ENCODE assay signal across 27 cellular contexts in the genomic region with DNA sequence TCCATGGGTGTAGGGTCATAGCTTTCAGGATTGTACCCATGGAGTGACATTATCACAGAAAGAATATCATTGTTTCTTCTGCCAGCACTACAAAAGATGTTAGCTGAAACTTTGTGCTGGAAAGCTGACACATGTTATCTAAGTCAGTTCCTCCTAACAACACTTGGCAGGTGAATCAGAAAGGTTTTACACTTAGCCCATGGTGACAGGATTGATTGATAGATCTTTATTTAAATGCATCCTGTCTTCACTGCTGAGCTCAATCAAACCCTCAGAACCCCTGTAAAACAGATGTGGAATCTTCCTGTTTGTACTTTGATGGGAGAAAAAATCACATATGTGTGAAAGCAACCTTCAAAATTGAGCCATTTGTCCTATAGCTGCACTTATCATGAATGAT.
"Had no signal": no experiment of that assay in that cellular context is flagged by ENCODE, and none has a peak within 500 bp of the region (broad histone marks: within the 10 kb centered on the region; RNA-seq: fewer than 3 reads in every experiment).

No MANE protein-coding gene starts in this region.

- H3K27ac ChIP-seq: stomach, suprapubic skin, testis, thoracic aorta, thyroid gland, tibial artery, tibial nerve, transverse colon, upper lobe of left lung, upper lobe of right lung, uterus, vagina had no signal

- H3K27me3 Mint-ChIP-seq: stimulated activated memory B cell treated with anti-CD40 and anti-IgM and Interleukin-4, amounts not matched to agents 10 μg/mL and 1 μg/mL and 100 μg/mL, for 72 hours; stimulated activated naive B cell treated with anti-CD40 and anti-IgM and Interleukin-4, amounts not matched to agents 10 μg/mL and 1 μg/mL and 100 μg/mL, for 72 hours; stimulated activated naive CD8-positive, alpha-beta T cell treated with anti-CD3 and anti-CD28 coated beads, Interleukin-15, amount 100 ng/mL, for 72 hours; stimulated activated naive CD8-positive, alpha-beta T cell treated with anti-CD3 and anti-CD28 coated beads, Interleukin-15, Interleukin-2, amounts not matched to agents 100 ng/mL and 50 ng/mL, for 24 hours; type B pancreatic cell had no signal

- H3K4me3 ChIP-seq: stomach, suprapubic skin, testis, thoracic aorta, thyroid gland, tibial artery, tibial nerve, transverse colon, upper lobe of left lung, upper lobe of right lung, uterus, vagina had no signal

- H3K4me3 Mint-ChIP-seq: stimulated activated effector memory CD8-positive, alpha-beta T cell treated with anti-CD3 and anti-CD28 coated beads, Interleukin-12 subunit alpha, Interleukin-12 subunit beta, amount 100 ng/mL, for 72 hours; stimulated activated memory B cell treated with anti-CD40 and anti-IgM and Interleukin-4, amounts not matched to agents 10 μg/mL and 1 μg/mL and 100 μg/mL, for 72 hours; stimulated activated naive B cell treated with anti-CD40 and anti-IgM and Interleukin-4, amounts not matched to agents 10 μg/mL and 1 μg/mL and 100 μg/mL, for 72 hours; stimulated activated naive CD8-positive, alpha-beta T cell treated with anti-CD3 and anti-CD28 coated beads, Interleukin-15, amount 100 ng/mL, for 72 hours; stimulated activated naive CD8-positive, alpha-beta T cell treated with anti-CD3 and anti-CD28 coated beads, Interleukin-15, Interleukin-2, amounts not matched to agents 100 ng/mL and 50 ng/mL, for 24 hours; type B pancreatic cell had no signal

- DNase-seq: stimulated activated CD4-positive, alpha-beta T cell treated with anti-CD3 and anti-CD28 coated beads, Interleukin-2, amount 100 ng/mL, for 48 hours; stimulated activated CD4-positive, alpha-beta T cell treated with anti-CD3 and anti-CD28 coated beads, Interleukin-4, amount 100 ng/mL, for 1 hour; stimulated activated CD4-positive, alpha-beta T cell treated with anti-CD3 and anti-CD28 coated beads, Interleukin-4, amount 100 ng/mL, for 4 hours; stimulated activated CD8-positive, alpha-beta memory T cell treated with anti-CD3 and anti-CD28 coated beads, Interleukin-4, amount 100 ng/mL, for 48 hours; stimulated activated naive B cell treated with anti-CD40 and anti-IgM and Interleukin-4, amounts not matched to agents 10 μg/mL and 1 μg/mL and 100 μg/mL, for 72 hours; stimulated activated naive CD4-positive, alpha-beta T cell; stimulated activated naive CD4-positive, alpha-beta T cell treated with Interleukin-2 at 50 U/mL for 16 hours; stimulated activated naive CD8-positive, alpha-beta T cell treated with anti-CD3 and anti-CD28 coated beads, Interleukin-15, amount 100 ng/mL, for 72 hours; stimulated activated naive CD8-positive, alpha-beta T cell treated with anti-CD3 and anti-CD28 coated beads, Interleukin-15, Interleukin-2, amounts not matched to agents 100 U/mL and 50 U/mL, for 24 hours; stomach; substantia nigra; testis; thyroid gland; tibial artery; transverse colon; trophoblast cell; upper lobe of left lung; upper lobe of right lung; uterus had no signal

- H3K9me3 Mint-ChIP-seq: stimulated activated naive CD8-positive, alpha-beta T cell treated with anti-CD3 and anti-CD28 coated beads, Interleukin-15, Interleukin-2, amounts not matched to agents 100 ng/mL and 50 ng/mL, for 24 hours; type B pancreatic cell had no signal

- H3K36me3 Mint-ChIP-seq: stimulated activated effector memory CD8-positive, alpha-beta T cell treated with anti-CD3 and anti-CD28 coated beads, Interleukin-12 subunit alpha, Interleukin-12 subunit beta, amount 100 ng/mL, for 72 hours; stimulated activated memory B cell treated with anti-CD40 and anti-IgM and Interleukin-4, amounts not matched to agents 10 μg/mL and 1 μg/mL and 100 μg/mL, for 72 hours; stimulated activated naive B cell treated with anti-CD40 and anti-IgM and Interleukin-4, amounts not matched to agents 10 μg/mL and 1 μg/mL and 100 μg/mL, for 72 hours; type B pancreatic cell had no signal

- H3K9me3 ChIP-seq: stomach, suprapubic skin, testis, thoracic aorta, thyroid gland, tibial artery, tibial nerve, transverse colon, upper lobe of left lung, upper lobe of right lung, uterus, vagina had no signal

- H3K27ac Mint-ChIP-seq: stimulated activated effector memory CD8-positive, alpha-beta T cell treated with anti-CD3 and anti-CD28 coated beads, Interleukin-12 subunit alpha, Interleukin-12 subunit beta, amount 100 ng/mL, for 72 hours; stimulated activated memory B cell treated with anti-CD40 and anti-IgM and Interleukin-4, amounts not matched to agents 10 μg/mL and 1 μg/mL and 100 μg/mL, for 72 hours; stimulated activated naive B cell treated with anti-CD40 and anti-IgM and Interleukin-4, amounts not matched to agents 10 μg/mL and 1 μg/mL and 100 μg/mL, for 72 hours; stimulated activated naive CD8-positive, alpha-beta T cell treated with anti-CD3 and anti-CD28 coated beads, Interleukin-15, amount 100 ng/mL, for 72 hours; stimulated activated naive CD8-positive, alpha-beta T cell treated with anti-CD3 and anti-CD28 coated beads, Interleukin-15, Interleukin-2, amounts not matched to agents 100 ng/mL and 50 ng/mL, for 24 hours; type B pancreatic cell had no signal

- H3K27me3 ChIP-seq: stomach, suprapubic skin, testis, thyroid gland, tibial artery, tibial nerve, transverse colon, upper lobe of left lung, upper lobe of right lung, uterus, vagina had no signal

- H3K4me1 ChIP-seq: stomach, suprapubic skin, testis, thyroid gland, tibial artery, tibial nerve, transverse colon, upper lobe of left lung, upper lobe of right lung, uterus, vagina had no signal

- H3K4me1 Mint-ChIP-seq: stimulated activated effector memory CD8-positive, alpha-beta T cell treated with anti-CD3 and anti-CD28 coated beads, Interleukin-12 subunit alpha, Interleukin-12 subunit beta, amount 100 ng/mL, for 72 hours; stimulated activated memory B cell treated with anti-CD40 and anti-IgM and Interleukin-4, amounts not matched to agents 10 μg/mL and 1 μg/mL and 100 μg/mL, for 72 hours; stimulated activated naive B cell treated with anti-CD40 and anti-IgM and Interleukin-4, amounts not matched to agents 10 μg/mL and 1 μg/mL and 100 μg/mL, for 72 hours; stimulated activated naive CD8-positive, alpha-beta T cell treated with anti-CD3 and anti-CD28 coated beads, Interleukin-15, amount 100 ng/mL, for 72 hours had no signal

- H3K36me3 ChIP-seq: stomach, suprapubic skin, thoracic aorta, thyroid gland, tibial artery, tibial nerve, transverse colon, upper lobe of left lung, upper lobe of right lung, uterus, vagina had no signal

- ATAC-seq: stimulated activated effector memory CD8-positive, alpha-beta T cell treated with anti-CD3 and anti-CD28 coated beads, Interleukin-12 subunit alpha, Interleukin-12 subunit beta, amount 100 ng/mL, for 72 hours; stimulated activated memory B cell treated with anti-CD40 and anti-IgM and Interleukin-4, amounts not matched to agents 10 μg/mL and 1 μg/mL and 100 μg/mL, for 72 hours; stimulated activated naive B cell treated with anti-CD40 and anti-IgM and Interleukin-4, amounts not matched to agents 10 μg/mL and 1 μg/mL and 100 μg/mL, for 72 hours; stimulated activated naive CD8-positive, alpha-beta T cell treated with anti-CD3 and anti-CD28 coated beads, Interleukin-15, amount 100 ng/mL, for 72 hours; stimulated activated naive CD8-positive, alpha-beta T cell treated with anti-CD3 and anti-CD28 coated beads, Interleukin-15, Interleukin-2, amounts not matched to agents 100 U/mL and 50 U/mL, for 24 hours; upper lobe of right lung had no signal
